13 cellular contexts compared by ENCODE assay signal in genomic region chr6:6723316-6723715, GRCh38.
A peak's percentile ranks its signal among the peaks of the same experiment; 100 is the strongest.
DNase-seq lines count a peak whose midpoint lies in the region; ATAC-seq and TF ChIP-seq lines count a peak whose summit lies in the region.
"Had no signal": no experiment of that assay in that cellular context is flagged by ENCODE, and none has a peak within 500 bp of the region (broad histone marks: within the 10 kb centered on the region; RNA-seq: fewer than 3 reads in every experiment).

No MANE protein-coding gene starts in this region.

- no peak overlapping the region for H2AK5ac ChIP-seq in trophoblast cell (ENCODE audit: low read length)

- DNase-seq in Peyer's patch: no peak
- DNase-seq in trophoblast cell: no peak
- DNase-seq in KG1 (lab: John Stamatoyannopoulos, UW): no peak
- DNase-seq: activated CD8-positive, alpha-beta memory T cell treated with anti-CD3 and anti-CD28 coated beads for 24 hours; naive thymus-derived CD8-positive, alpha-beta T cell; NCI-H1930; stimulated activated CD4-positive, alpha-beta T cell treated with anti-CD3 and anti-CD28 coated beads, Interleukin-4, amount 100 ng/mL, for 1 hour had no signal

- H3K79me2 ChIP-seq in trophoblast cell (ENCODE audit: control insufficient read depth, insufficient read depth, low read length, poor library complexity): no peaks in the 10 kb centered on the region

- H3K27me3 ChIP-seq in BLaER1 treated with 17β-estradiol and CSF1 and Interleukin-3, amounts not matched to agents 10 nM and 100 nM: no peaks in the 10 kb centered on the region
- no peaks in the 10 kb centered on the region for H3K27me3 ChIP-seq in Peyer's patch
- H3K27me3 ChIP-seq in gastroesophageal sphincter: no peaks in the 10 kb centered on the region
- no peaks in the 10 kb centered on the region for H3K27me3 ChIP-seq in trophoblast cell (ENCODE audit: insufficient read depth, low read length)

- peaks cover 12% of the 10 kb centered on the region for H3K79me1 ChIP-seq in trophoblast cell (ENCODE audit: low read length)

- no peak overlapping the region for H4K12ac ChIP-seq in trophoblast cell (ENCODE audit: low read depth, low read length)

- H3K27ac ChIP-seq in BLaER1 treated with 17β-estradiol and CSF1 and Interleukin-3, amounts not matched to agents 10 nM and 100 nM: peak overlapping the region; percentile 56 to 80 (median 71); a peak in 21 of 22 replicates
- peak overlapping the region; percentile 31 to 93 (median 80) for H3K27ac ChIP-seq in Peyer's patch
- peak overlapping the region in 3 of 4 donors; percentile 73 to 81 (median 77) for H3K27ac ChIP-seq in gastroesophageal sphincter
- no peak overlapping the region for H3K27ac ChIP-seq in trophoblast cell (ENCODE audit: low read depth, low read length)

- TF ChIP-seq CTCF in Peyer's patch (IDR thresholded peaks at IDR 0.05): no peak
- TF ChIP-seq CTCF in gastroesophageal sphincter (IDR thresholded peaks at IDR 0.05): no peak

- H3K9ac ChIP-seq in BLaER1 treated with 17β-estradiol and CSF1 and Interleukin-3, amounts not matched to agents 10 nM and 100 nM: peak overlapping the region; percentile 47 to 75 (median 67); a peak in 20 of 22 replicates
- no peak overlapping the region for H3K9ac ChIP-seq in trophoblast cell (ENCODE audit: low read length)

- H3K4me2 ChIP-seq in BLaER1 treated with 17β-estradiol and CSF1 and Interleukin-3, amounts not matched to agents 10 nM and 100 nM: peak overlapping the region; percentile 77 to 95 (median 91)
- no peak overlapping the region for H3K4me2 ChIP-seq in trophoblast cell (ENCODE audit: low read length)

- H4K91ac ChIP-seq in trophoblast cell (ENCODE audit: low read depth, low read length): no peak overlapping the region

- H2AFZ ChIP-seq in trophoblast cell (ENCODE audit: insufficient read depth, low read length, poor library complexity): no peak overlapping the region

- no peak overlapping the region for H2BK5ac ChIP-seq in trophoblast cell (ENCODE audit: low read depth, low read length, poor library complexity)

- H4K8ac ChIP-seq in trophoblast cell (ENCODE audit: low read depth, low read length): no peak overlapping the region

- no peak overlapping the region for H2BK120ac ChIP-seq in trophoblast cell (ENCODE audit: insufficient read depth, low read length, poor library complexity)

- TF ChIP-seq POLR2A in Peyer's patch (IDR thresholded peaks at IDR 0.05): no peak
- TF ChIP-seq POLR2A in gastroesophageal sphincter (IDR thresholded peaks at IDR 0.05): no peak

- H3K4ac ChIP-seq in trophoblast cell (ENCODE audit: low read depth, low read length): no peak overlapping the region

- no peak overlapping the region for H3K4me3 ChIP-seq in BLaER1 treated with 17β-estradiol and CSF1 and Interleukin-3, amounts not matched to agents 10 nM and 100 nM
- H3K4me3 ChIP-seq in Peyer's patch: no peak overlapping the region
- H3K4me3 ChIP-seq in gastroesophageal sphincter: no peak overlapping the region
- H3K4me3 ChIP-seq in trophoblast cell (ENCODE audit: low read depth, low read length): no peak overlapping the region

- no peaks in the 10 kb centered on the region for H4K20me1 ChIP-seq in BLaER1 treated with 17β-estradiol and CSF1 and Interleukin-3, amounts not matched to agents 10 nM and 100 nM

- ATAC-seq in gastroesophageal sphincter (no peak), GM21390 (IDR thresholded peaks at IDR 0.05; ENCODE audit: unreplicated experiment) (no peak), HG03025 (IDR thresholded peaks at IDR 0.05; ENCODE audit: low FRiP score, unreplicated experiment) (no peak), GM21825 (IDR thresholded peaks at IDR 0.05; ENCODE audit: unreplicated experiment) (no peak)
- ATAC-seq: activated naive CD4-positive, alpha-beta T cell treated with anti-CD3 and anti-CD28 coated beads, Interleukin-2, amount 50 U/mL, for 72 hours; naive thymus-derived CD8-positive, alpha-beta T cell had no signal

- H3K23ac ChIP-seq in trophoblast cell (ENCODE audit: low read length): no peak overlapping the region

- H3K4me1 ChIP-seq in BLaER1 treated with 17β-estradiol and CSF1 and Interleukin-3, amounts not matched to agents 10 nM and 100 nM: peaks cover 56 to 89% (median 61%) of the 10 kb centered on the region in 10 experiments
- peaks cover 0 to 30% (median 3%) of the 10 kb centered on the region in 4 donors for H3K4me1 ChIP-seq in Peyer's patch
- H3K4me1 ChIP-seq in gastroesophageal sphincter: peaks cover 0 to 27% (median 12%) of the 10 kb centered on the region in 3 donors
- peaks cover 16 to 18% of the 10 kb centered on the region in 2 experiments for H3K4me1 ChIP-seq in trophoblast cell (ENCODE audit: control insufficient read depth in 1 of 2, insufficient read depth in 2 of 2, low read length in 2 of 2)

- no peaks in the 10 kb centered on the region for H3K36me3 ChIP-seq in BLaER1 treated with 17β-estradiol and CSF1 and Interleukin-3, amounts not matched to agents 10 nM and 100 nM
- H3K36me3 ChIP-seq in Peyer's patch: no peaks in the 10 kb centered on the region
- H3K36me3 ChIP-seq in gastroesophageal sphincter: no peaks in the 10 kb centered on the region
- H3K36me3 ChIP-seq in trophoblast cell (ENCODE audit: control insufficient read depth in 1 of 2, insufficient read depth in 2 of 2, low read length in 2 of 2): no peaks in the 10 kb centered on the region

- H3K18ac ChIP-seq in trophoblast cell (ENCODE audit: low read length): no peak overlapping the region

- WGBS in gastroesophageal sphincter (ENCODE audit: low coverage in 1 of 2), 2 donors: 93% methylated on average over 2 of the region's 2 CpGs; no CpG with 5 or more reads in 1 of the 2 donors
- WGBS in trophoblast cell (ENCODE audit: extremely low coverage, insufficient coverage, insufficient read length): no CpG with 5 or more reads among the region's 2 CpGs

- H3K9me3 ChIP-seq in BLaER1 treated with 17β-estradiol and CSF1 and Interleukin-3, amounts not matched to agents 10 nM and 100 nM (replicated peaks in 1 of 11): no peaks in the 10 kb centered on the region
- no peaks in the 10 kb centered on the region for H3K9me3 ChIP-seq in Peyer's patch
- H3K9me3 ChIP-seq in gastroesophageal sphincter: no peaks in the 10 kb centered on the region
- H3K9me3 ChIP-seq in trophoblast cell (ENCODE audit: insufficient read depth, low read depth, low read length): no peaks in the 10 kb centered on the region

- H2BK12ac ChIP-seq in trophoblast cell (ENCODE audit: low read length): peak overlapping the region; percentile 44

- TF ChIP-seq EP300 in gastroesophageal sphincter (IDR thresholded peaks at IDR 0.05): no peak

- H3K14ac ChIP-seq in trophoblast cell (ENCODE audit: low read length): no peak overlapping the region
